In the genomic region with DNA sequence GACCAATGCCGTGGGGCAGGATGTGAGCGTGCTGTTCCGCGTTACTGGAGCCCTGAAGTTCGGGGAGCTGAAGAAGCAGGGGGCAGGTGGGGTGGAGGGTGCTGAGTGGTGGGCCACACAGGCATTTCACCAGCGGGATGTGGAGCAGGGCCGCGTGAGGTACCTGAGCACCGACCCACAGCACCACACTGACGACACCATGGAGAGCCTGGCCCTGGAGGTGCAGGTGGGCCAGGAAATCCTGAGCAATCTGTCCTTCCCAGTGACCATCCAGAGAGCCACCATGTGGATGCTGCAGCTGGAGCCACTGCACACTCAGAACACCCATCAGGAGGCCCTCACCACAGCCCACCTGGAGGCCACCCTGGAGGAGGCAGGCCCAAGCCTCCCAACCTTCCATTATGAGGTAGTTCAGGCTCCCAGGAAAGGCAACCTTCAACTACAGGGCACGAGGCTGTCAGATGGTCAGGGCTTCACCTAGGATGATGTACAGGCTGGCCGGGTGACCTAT, we compare ENCODE assay signal across 21 cellular contexts.
DNase-seq lines count a peak whose midpoint lies in the region; ATAC-seq, FAIRE-seq and TF ChIP-seq lines count a peak whose summit lies in the region.
"Had no signal": no experiment of that assay in that cellular context is flagged by ENCODE, and none has a peak within 500 bp of the region (broad histone marks: within the 10 kb centered on the region; RNA-seq: fewer than 3 reads in every experiment).

No MANE protein-coding gene starts in this region.

- DNase-seq in BE2C = peak; percentile 4
- DNase-seq in RWPE2 (ENCODE audit: low spot score) = peak; percentile 52
- peak; percentile 19 for DNase-seq in lower lobe of right lung
- DNase-seq in spleen = peak; percentile 40
- no peak for DNase-seq in activated CD4-positive, alpha-beta memory T cell treated with anti-CD3 and anti-CD28 coated beads for 36 hours
- DNase-seq in GM12891 (ENCODE audit: insufficient read length, low spot score) = no peak
- DNase-seq: CD8-positive, alpha-beta T cell; COR-L47; DMS153; DMS79 treated with DMSO at 0.1 percent for 48 hours; EL; HCEC 1CT; HFFc6 had no signal

- peaks cover 5% of the 10 kb centered on the region for H3K4me1 Mint-ChIP-seq in activated CD4-positive, alpha-beta memory T cell treated with anti-CD3 and anti-CD28 coated beads for 36 hours (ENCODE audit: low read depth)

- POLR2A ChIA-PET in activated CD4-positive, alpha-beta memory T cell treated with anti-CD3 and anti-CD28 coated beads for 36 hours (lab: Charles Lee) = no interaction called here

- H3K36me3 ChIP-seq in BE2C (no peaks in the 10 kb centered on the region), RWPE2 (ENCODE audit: low read depth) (no peaks in the 10 kb centered on the region), lower lobe of right lung (no peaks in the 10 kb centered on the region), spleen (no peaks in the 10 kb centered on the region)

- 84 to 96% (median 93%) methylated on average over 7 to 12 of the region's 12 CpGs for WGBS in spleen, 5 donors

- ATAC-seq in RWPE2 (ENCODE audit: low read depth) = no peak
- ATAC-seq in lower lobe of right lung = no peak
- no peak for ATAC-seq in HG03354 (IDR thresholded peaks at IDR 0.05; ENCODE audit: poor library complexity, severe bottlenecking, unreplicated experiment)
- ATAC-seq: A549; CD8-positive, alpha-beta T cell had no signal

- TF ChIP-seq CTCF in BE2C (IDR thresholded peaks at IDR 0.05; ENCODE audit: low read depth, low read length) (no peak), RWPE2 (IDR thresholded peaks at IDR 0.05; ENCODE audit: poor library complexity, severe bottlenecking) (no peak), lower lobe of right lung (IDR thresholded peaks at IDR 0.05) (no peak), spleen (IDR thresholded peaks at IDR 0.05 in 8 of 11, conservative IDR thresholded peaks at IDR 0.05 in 3 of 11) (no peak)

- no peak overlapping the region for H3K4me3 ChIP-seq in BE2C (ENCODE audit: low read depth, low read length)
- no peak overlapping the region for H3K4me3 ChIP-seq in RWPE2 (ENCODE audit: severe bottlenecking)
- H3K4me3 ChIP-seq in lower lobe of right lung = no peak overlapping the region
- H3K4me3 ChIP-seq in spleen = no peak overlapping the region
- H3K4me3 ChIP-seq: A549 had no signal

- H3K36me3 Mint-ChIP-seq in activated CD4-positive, alpha-beta memory T cell treated with anti-CD3 and anti-CD28 coated beads for 36 hours = no peaks in the 10 kb centered on the region
- H3K36me3 Mint-ChIP-seq: CD14-positive monocyte; CD8-positive, alpha-beta T cell had no signal

- no peak overlapping the region for H3K27ac ChIP-seq in RWPE2 (ENCODE audit: poor library complexity, severe bottlenecking)
- H3K27ac ChIP-seq in lower lobe of right lung = no peak overlapping the region
- no peak overlapping the region for H3K27ac ChIP-seq in spleen
- H3K27ac ChIP-seq: A549 had no signal

- intact Hi-C loops in lower lobe of right lung (cut with DNase I) (no loop called here), spleen (cut with DNase I; ENCODE audit: low total_unique reads) (no loop called here)
- intact Hi-C loops in activated CD4-positive, alpha-beta memory T cell treated with anti-CD3 and anti-CD28 coated beads for 36 hours (cut with micrococcal nuclease) = no loop called here

- CTCF ChIA-PET in activated CD4-positive, alpha-beta memory T cell treated with anti-CD3 and anti-CD28 coated beads for 36 hours (lab: Charles Lee) = no interaction called here

- FAIRE-seq in GM12891 (lab: Jason Lieb, UNC) = no peak
- FAIRE-seq: A549, D721Med, G401.6, GM12892, GM19239, H1 had no signal

- TF ChIP-seq POLR2A in spleen (IDR thresholded peaks at IDR 0.05) = no peak
- TF ChIP-seq POLR2A in GM12891 (IDR thresholded peaks at IDR 0.05; ENCODE audit: low read depth, low read length) = no peak

- no peak overlapping the region for H3K27ac Mint-ChIP-seq in activated CD4-positive, alpha-beta memory T cell treated with anti-CD3 and anti-CD28 coated beads for 36 hours
- H3K27ac Mint-ChIP-seq: CD14-positive monocyte; CD8-positive, alpha-beta T cell; HFFc6 had no signal

- H3K4me3 Mint-ChIP-seq in activated CD4-positive, alpha-beta memory T cell treated with anti-CD3 and anti-CD28 coated beads for 36 hours = no peak overlapping the region
- H3K4me3 Mint-ChIP-seq: CD14-positive monocyte; CD8-positive, alpha-beta T cell; HFFc6 had no signal

- peaks cover 6% of the 10 kb centered on the region for H3K27me3 Mint-ChIP-seq in activated CD4-positive, alpha-beta memory T cell treated with anti-CD3 and anti-CD28 coated beads for 36 hours

- H3K27me3 ChIP-seq in BE2C (no peaks in the 10 kb centered on the region), RWPE2 (ENCODE audit: insufficient read depth, poor library complexity, severe bottlenecking) (peaks cover 16% of the 10 kb centered on the region), lower lobe of right lung (ENCODE audit: low read depth) (no peaks in the 10 kb centered on the region), spleen (replicated peaks in 1 of 7) (peaks cover 0 to 8% (median 0%) of the 10 kb centered on the region in 7 donors)

- H3K9me3 ChIP-seq in BE2C = no peaks in the 10 kb centered on the region
- H3K9me3 ChIP-seq in RWPE2 (ENCODE audit: severe bottlenecking) = no peaks in the 10 kb centered on the region
- no peaks in the 10 kb centered on the region for H3K9me3 ChIP-seq in lower lobe of right lung
- H3K9me3 ChIP-seq in spleen = no peaks in the 10 kb centered on the region
- H3K9me3 ChIP-seq: A549 had no signal

- H3K4me1 ChIP-seq in BE2C (no peaks in the 10 kb centered on the region; the same call in 1 of the 2 replicates), RWPE2 (ENCODE audit: insufficient read depth, poor library complexity, severe bottlenecking) (no peaks in the 10 kb centered on the region), lower lobe of right lung (no peaks in the 10 kb centered on the region), spleen (no peaks in the 10 kb centered on the region)
- H3K4me1 ChIP-seq: A549 had no signal

- H3K9me3 Mint-ChIP-seq in activated CD4-positive, alpha-beta memory T cell treated with anti-CD3 and anti-CD28 coated beads for 36 hours = no peaks in the 10 kb centered on the region
- H3K9me3 Mint-ChIP-seq: CD14-positive monocyte; CD8-positive, alpha-beta T cell; HFFc6 had no signal

TF ChIP-seq in GM12891, 5 proteins besides CTCF, POLR2A, EP300 and RAD21:
- no peak for TF ChIP-seq PAX5 (IDR thresholded peaks at IDR 0.05; ENCODE audit: insufficient read depth, low read length, severe bottlenecking)
- TF ChIP-seq SPI1 (IDR thresholded peaks at IDR 0.05; ENCODE audit: low read depth, low read length) = no peak
- no peak for TF ChIP-seq TAF1 (IDR thresholded peaks at IDR 0.05; ENCODE audit: low read depth, low read length)
- TF ChIP-seq POU2F2 (IDR thresholded peaks at IDR 0.05; ENCODE audit: low read depth, low read length) = no peak
- TF ChIP-seq POLR2AphosphoS5 (IDR thresholded peaks at IDR 0.05; ENCODE audit: low read depth, low read length) = no peak

Comparison
In these comparisons a context has a peak if more than half of its experiments do, and no peak if none do; other contexts are left out.
1. DNase-seq: peak in BE2C (single experiment), RWPE2 (single experiment), lower lobe of right lung (single experiment) and spleen (single experiment); none in activated CD4-positive, alpha-beta memory T cell treated with anti-CD3 and anti-CD28 coated beads for 36 hours (single experiment) and GM12891 (single experiment).